ENCODE assay signal across 18 cellular contexts in genomic region chr18:49368161-49368875, GRCh38.
DNase-seq lines count a peak whose midpoint lies in the region; ATAC-seq and TF ChIP-seq lines count a peak whose summit lies in the region.
"Had no signal": no experiment of that assay in that cellular context is flagged by ENCODE, and none has a peak within 500 bp of the region (broad histone marks: within the 10 kb centered on the region; RNA-seq: fewer than 3 reads in every experiment).

No MANE protein-coding gene starts in this region.

- DNase-seq in NCI-H146 treated with DMSO at 0.1 percent for 48 hours (lab: John Stamatoyannopoulos, UW; ENCODE audit: unreplicated experiment), result peak; percentile 68
- DNase-seq in kidney glomerular epithelial cell (lab: John Stamatoyannopoulos, UW), result peak; percentile 7
- peak; percentile 50 for DNase-seq in stomach
- no peak for DNase-seq in AG08396 (ENCODE audit: low spot score)
- no peak for DNase-seq in NCI-H2227 treated with DMSO at 0.1 percent for 48 hours (lab: John Stamatoyannopoulos, UW)
- DNase-seq: activated CD4-positive, alpha-beta T cell treated with anti-CD3 and anti-CD28 coated beads, Interleukin-2, amount 10 ng/mL, durations not matched to agents 24 days and 14 days; activated naive CD4-positive, alpha-beta T cell treated with anti-CD3 and anti-CD28 coated beads, Interleukin-2, amount 50 U/mL, for 16 hours; activated T-cell treated with anti-CD3 and anti-CD28 coated beads, Interleukin-2, amount 50 U/mL, for 1 hour; brain microvascular endothelial cell; GOT3; MG63; natural killer cell; NCI-H2029 treated with DMSO at 0.1 percent for 48 hours; NK-92 treated with Interleukin-12 subunit alpha and Interleukin-12 subunit beta, amount 100 ng/mL, for 24 hours; Right ventricle myocardium superior had no signal

- TF ChIP-seq CTCF in VCaP (conservative IDR thresholded peaks at IDR 0.05) (no peak), stomach (IDR thresholded peaks at IDR 0.05) (no peak)

- H3K4me1 ChIP-seq in stomach, result peaks cover 0 to 5% (median 0%) of the 10 kb centered on the region in 4 donors

- no peaks in the 10 kb centered on the region for H3K9me3 ChIP-seq in stomach
- H3K9me3 ChIP-seq: MG63 had no signal

- intact Hi-C loops in stomach (cut with DNase I; ENCODE audit: low total_unique reads), result no loop called here

- no peaks in the 10 kb centered on the region for H3K27me3 ChIP-seq in stomach
- H3K27me3 ChIP-seq: brain microvascular endothelial cell, MG63 had no signal

- peak overlapping the region in 1 of 4 donors; percentile 4 for H3K4me3 ChIP-seq in stomach
- H3K4me3 ChIP-seq: lung, MG63 had no signal

- ATAC-seq in GM18520 (IDR thresholded peaks at IDR 0.05; ENCODE audit: unreplicated experiment), result no peak
- ATAC-seq: natural killer cell had no signal

- 30 to 70% (median 50%) methylated on average over 5 of the region's 5 CpGs for WGBS in stomach, 5 donors

- H3K27ac ChIP-seq in VCaP, result peak overlapping the region; percentile 84
- H3K27ac ChIP-seq in stomach, result peak overlapping the region; percentile 34 to 50 (median 39)
- H3K27ac ChIP-seq: brain microvascular endothelial cell had no signal

- H3K36me3 ChIP-seq in stomach, result no peaks in the 10 kb centered on the region
- H3K36me3 ChIP-seq: brain microvascular endothelial cell, MG63 had no signal

- no peak for TF ChIP-seq POLR2A in stomach (IDR thresholded peaks at IDR 0.05)

- TF ChIP-seq EP300 in stomach (IDR thresholded peaks at IDR 0.05), result no peak

Comparison
In these comparisons a context has a peak if more than half of its experiments do, and no peak if none do; other contexts are left out.
1. DNase-seq: peak in NCI-H146 treated with DMSO at 0.1 percent for 48 hours (single experiment), kidney glomerular epithelial cell (single experiment) and stomach (single experiment); none in AG08396 (single experiment) and NCI-H2227 treated with DMSO at 0.1 percent for 48 hours (single experiment).